Comparison of ENCODE assay signal across 12 cellular contexts in the genomic region with DNA sequence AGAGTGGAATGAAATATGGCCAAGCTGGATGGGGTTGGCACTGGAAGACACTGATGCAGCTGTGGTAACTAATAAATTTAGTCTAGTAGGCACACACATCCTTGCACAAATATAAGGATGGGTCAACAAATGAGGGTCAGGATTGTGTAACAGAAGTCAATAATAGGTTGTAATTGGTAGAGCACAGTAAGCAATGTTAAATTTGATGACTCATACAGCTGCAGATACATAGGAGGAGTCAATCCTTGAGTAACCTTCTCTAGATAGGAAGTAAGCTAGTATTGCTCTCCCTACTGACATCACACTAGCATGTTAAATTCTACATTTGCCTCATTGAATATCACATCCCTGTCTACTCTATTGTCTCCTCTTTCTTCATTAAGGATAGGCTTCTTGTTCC.
DNase-seq lines count a peak whose midpoint lies in the region; ATAC-seq and TF ChIP-seq lines count a peak whose summit lies in the region.
"Had no signal": no experiment of that assay in that cellular context is flagged by ENCODE, and none has a peak within 500 bp of the region (broad histone marks: within the 10 kb centered on the region; RNA-seq: fewer than 3 reads in every experiment).

No MANE protein-coding gene starts in this region.

- no peak for ATAC-seq in HG02588 (IDR thresholded peaks at IDR 0.05; ENCODE audit: unreplicated experiment)
- ATAC-seq: left colon had no signal

- intact Hi-C loops in prostate gland (cut with DNase I) (no loop called here), cardiac septum (cut with DNase I) (no loop called here)

- no peak for TF ChIP-seq POLR2A in prostate gland (IDR thresholded peaks at IDR 0.05)

- TF ChIP-seq CTCF in AG10803 (conservative IDR thresholded peaks at IDR 0.05; ENCODE audit: low read length) (no peak), fibroblast of mammary gland (conservative IDR thresholded peaks at IDR 0.05; ENCODE audit: control insufficient read depth, insufficient read depth, low read depth, low read length) (no peak), prostate gland (IDR thresholded peaks at IDR 0.05) (no peak)

- H3K9me3 ChIP-seq in prostate gland = no peaks in the 10 kb centered on the region
- H3K9me3 ChIP-seq: BE2C had no signal

- no peaks in the 10 kb centered on the region for H3K27me3 ChIP-seq in prostate gland (replicated peaks; ENCODE audit: insufficient read depth)
- H3K27me3 ChIP-seq: BE2C had no signal

- H3K27ac ChIP-seq in prostate gland = no peak overlapping the region

- H3K4me3 ChIP-seq in AG10803 (ENCODE audit: low read length) (no peak overlapping the region), fibroblast of mammary gland (ENCODE audit: control insufficient read depth, low read depth, low read length) (no peak overlapping the region), prostate gland (no peak overlapping the region)

- peak; percentile 40 for DNase-seq in AG10803 (ENCODE audit: low read depth)
- peak; percentile 29 for DNase-seq in HuH-7 (ENCODE audit: low spot score)
- peak; percentile 32 for DNase-seq in RPMI7951 (ENCODE audit: low read depth)
- peak; percentile 84 for DNase-seq in fibroblast of mammary gland (ENCODE audit: low read depth)
- no peak for DNase-seq in prostate gland (ENCODE audit: low spot score)
- no peak for DNase-seq in stimulated activated CD4-positive, alpha-beta T cell treated with anti-CD3 and anti-CD28 coated beads, Interleukin-2, amount 100 ng/mL, for 48 hours
- no peak for DNase-seq in cardiac septum (ENCODE audit: low spot score)
- DNase-seq: BE2C, foreskin melanocyte, left colon, NCI-H2107 had no signal

- no peaks in the 10 kb centered on the region for H3K4me1 ChIP-seq in prostate gland (replicated peaks)

- H3K36me3 ChIP-seq in prostate gland = no peaks in the 10 kb centered on the region
- H3K36me3 ChIP-seq: BE2C had no signal

Comparison
In these comparisons a context has a peak if more than half of its experiments do, and no peak if none do; other contexts are left out.
1. DNase-seq: peak in AG10803 (single experiment), HuH-7 (single experiment), RPMI7951 (single experiment) and fibroblast of mammary gland (single experiment); none in prostate gland (single experiment), stimulated activated CD4-positive, alpha-beta T cell treated with anti-CD3 and anti-CD28 coated beads, Interleukin-2, amount 100 ng/mL, for 48 hours (0 of 2) and cardiac septum (single experiment).